24 cellular contexts compared by ENCODE assay signal in genomic region chr10:442209-442608, GRCh38.
"Had no signal": no experiment of that assay in that cellular context is flagged by ENCODE, and none has a peak within 500 bp of the region (broad histone marks: within the 10 kb centered on the region; RNA-seq: fewer than 3 reads in every experiment).

No MANE protein-coding gene starts in this region.

- H3K4me3 ChIP-seq: heart left ventricle, lower lobe of right lung, ovary, right atrium auricular region, skin epidermis, spleen, suprapubic skin, thoracic aorta, tibial artery, upper lobe of right lung had no signal

- H3K27ac ChIP-seq: heart left ventricle, lower lobe of right lung, ovary, right atrium auricular region, skin epidermis, spleen, suprapubic skin, thoracic aorta, tibial artery, upper lobe of right lung had no signal

- DNase-seq: heart left ventricle; hypothalamus; immature natural killer cell; kidney; left ventricle myocardium superior; lower lobe of right lung; mammary epithelial cell; mesenchymal stem cell; naive thymus-derived CD8-positive, alpha-beta T cell; ovary; spleen; stimulated activated CD4-positive, alpha-beta T cell treated with anti-CD3 and anti-CD28 coated beads, Interleukin-4, amount 100 ng/mL, for 24 hours; stimulated activated naive CD4-positive, alpha-beta T cell; tibial artery; trophoblast cell; upper lobe of right lung had no signal

- ATAC-seq: heart left ventricle; left ventricle myocardium superior; lower lobe of right lung; naive thymus-derived CD8-positive, alpha-beta T cell; sciatic nerve; stimulated activated effector memory CD8-positive, alpha-beta T cell treated with anti-CD3 and anti-CD28 coated beads, Interleukin-12 subunit alpha, Interleukin-12 subunit beta, amount 100 ng/mL, for 72 hours; upper lobe of right lung had no signal

- H3K4me1 ChIP-seq: heart left ventricle, lower lobe of right lung, right atrium auricular region, spleen, suprapubic skin, tibial artery, upper lobe of right lung had no signal

- H3K36me3 ChIP-seq: ovary, suprapubic skin, upper lobe of right lung had no signal

- FAIRE-seq: islet of Langerhans, kidney, urothelium cell line had no signal

- H3K9me3 ChIP-seq: heart left ventricle, lower lobe of right lung, ovary, right atrium auricular region, spleen, suprapubic skin, thoracic aorta, tibial artery, upper lobe of right lung had no signal

- H3K27me3 ChIP-seq: heart left ventricle, ovary, right atrium auricular region, spleen, suprapubic skin, tibial artery, upper lobe of right lung had no signal
